38 cellular contexts compared by ENCODE assay signal in the genomic region with DNA sequence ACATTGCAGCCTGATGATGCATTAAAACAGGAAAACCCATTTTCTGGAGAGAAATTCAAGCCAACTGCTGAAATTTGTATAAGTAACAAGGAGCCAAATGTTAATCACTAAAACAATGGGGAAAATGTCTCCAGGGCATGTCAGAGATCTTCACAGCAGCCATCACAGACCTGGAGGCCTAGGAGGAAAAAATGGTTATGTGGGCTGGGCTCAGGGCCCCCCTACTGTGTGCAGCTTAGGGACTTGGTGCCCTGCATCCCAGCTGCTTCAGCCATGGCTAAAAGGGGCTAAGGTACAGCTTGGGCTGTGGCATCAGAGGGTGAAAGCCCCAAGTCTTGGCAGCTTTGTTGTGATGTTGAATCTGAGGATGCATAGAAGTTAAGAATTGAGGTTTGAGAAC.
"Had no signal": no experiment of that assay in that cellular context is flagged by ENCODE, and none has a peak within 500 bp of the region (broad histone marks: within the 10 kb centered on the region; RNA-seq: fewer than 3 reads in every experiment).

No MANE protein-coding gene starts in this region.

- H3K27ac Mint-ChIP-seq: activated CD4-positive, alpha-beta memory T cell treated with anti-CD3 and anti-CD28 coated beads, Interleukin-2, amount 10 ng/mL, durations not matched to agents 7 days and 5 days; activated CD4-positive, alpha-beta T cell treated with anti-CD3 and anti-CD28 coated beads for 36 hours; activated CD4-positive, alpha-beta T cell treated with anti-CD3 and anti-CD28 coated beads, Interleukin-2, amount 10 ng/mL, durations not matched to agents 7 days and 5 days; activated CD8-positive, alpha-beta memory T cell treated with anti-CD3 and anti-CD28 coated beads, Interleukin-2, amount 10 ng/mL, durations not matched to agents 7 days and 5 days; activated CD8-positive, alpha-beta T cell treated with anti-CD3 and anti-CD28 coated beads, Interleukin-2, amount 10 ng/mL, durations not matched to agents 7 days and 5 days; activated naive CD4-positive, alpha-beta T cell treated with anti-CD3 and anti-CD28 coated beads, Interleukin-2, amount 10 ng/mL, durations not matched to agents 7 days and 5 days; activated naive CD4-positive, alpha-beta T cell treated with anti-CD3 and anti-CD28 coated beads, Interleukin-2, amount 50 U/mL, for 24 hours; activated naive CD8-positive, alpha-beta T cell; activated naive CD8-positive, alpha-beta T cell treated with anti-CD3 and anti-CD28 coated beads, Interleukin-2, amount 10 ng/mL, durations not matched to agents 7 days and 5 days; activated naive CD8-positive, alpha-beta T cell treated with anti-CD3 and anti-CD28 coated beads, Interleukin-2, amount 50 U/mL, for 24 hours; activated T-cell treated with anti-CD3 and anti-CD28 coated beads, Interleukin-2, amount 50 U/mL, for 24 hours; activated T-helper 2 cell treated with anti-CD3 and anti-CD28 coated beads, Interferon-gamma antibody, Interleukin-2, Interleukin-4, amounts not matched to agents 10 μg/mL and 5 μg/mL and 100 μg/mL, durations not matched to agents 14 hours and 24 hours and 36 hours; brain; T-helper 1 cell treated with Interleukin-12 subunit alpha and Interleukin-12 subunit beta and Interleukin-4 antibody, amounts not matched to agents 30 μg/mL and 1 μg/mL, for 36 hours; T-helper 2 cell treated with Interferon-gamma antibody and Interleukin-4, amounts not matched to agents 5 μg/mL and 100 μg/mL, for 36 hours had no signal

- H3K4me1 ChIP-seq: ascending aorta had no signal

- H3K4me3 Mint-ChIP-seq: activated CD4-positive, alpha-beta memory T cell treated with anti-CD3 and anti-CD28 coated beads, Interleukin-2, amount 10 ng/mL, durations not matched to agents 7 days and 5 days; activated CD4-positive, alpha-beta T cell treated with anti-CD3 and anti-CD28 coated beads for 36 hours; activated CD4-positive, alpha-beta T cell treated with anti-CD3 and anti-CD28 coated beads, Interleukin-2, amount 10 ng/mL, durations not matched to agents 7 days and 5 days; activated CD8-positive, alpha-beta memory T cell treated with anti-CD3 and anti-CD28 coated beads, Interleukin-2, amount 10 ng/mL, durations not matched to agents 7 days and 5 days; activated CD8-positive, alpha-beta T cell treated with anti-CD3 and anti-CD28 coated beads, Interleukin-2, amount 10 ng/mL, durations not matched to agents 7 days and 5 days; activated naive CD4-positive, alpha-beta T cell treated with anti-CD3 and anti-CD28 coated beads, Interleukin-2, amount 10 ng/mL, durations not matched to agents 7 days and 5 days; activated naive CD4-positive, alpha-beta T cell treated with anti-CD3 and anti-CD28 coated beads, Interleukin-2, amount 50 U/mL, for 24 hours; activated naive CD8-positive, alpha-beta T cell; activated naive CD8-positive, alpha-beta T cell treated with anti-CD3 and anti-CD28 coated beads, Interleukin-2, amount 10 ng/mL, durations not matched to agents 7 days and 5 days; activated naive CD8-positive, alpha-beta T cell treated with anti-CD3 and anti-CD28 coated beads, Interleukin-2, amount 50 U/mL, for 24 hours; activated T-cell treated with anti-CD3 and anti-CD28 coated beads, Interleukin-2, amount 50 U/mL, for 24 hours; brain; central memory CD8-positive, alpha-beta T cell; T-helper 1 cell treated with Interleukin-12 subunit alpha and Interleukin-12 subunit beta and Interleukin-4 antibody, amounts not matched to agents 30 μg/mL and 1 μg/mL, for 36 hours; T-helper 2 cell treated with Interferon-gamma antibody and Interleukin-4, amounts not matched to agents 5 μg/mL and 100 μg/mL, for 36 hours had no signal

- H3K27me3 ChIP-seq: ascending aorta, cardiac muscle cell had no signal

- H3K9me3 ChIP-seq: ascending aorta had no signal

- H3K4me3 ChIP-seq: ascending aorta, cardiac muscle cell had no signal

- H3K27me3 Mint-ChIP-seq: activated CD4-positive, alpha-beta memory T cell treated with anti-CD3 and anti-CD28 coated beads, Interleukin-2, amount 10 ng/mL, durations not matched to agents 7 days and 5 days; activated CD4-positive, alpha-beta T cell treated with anti-CD3 and anti-CD28 coated beads for 36 hours; activated CD4-positive, alpha-beta T cell treated with anti-CD3 and anti-CD28 coated beads, Interleukin-2, amount 10 ng/mL, durations not matched to agents 7 days and 5 days; activated CD8-positive, alpha-beta memory T cell treated with anti-CD3 and anti-CD28 coated beads, Interleukin-2, amount 10 ng/mL, durations not matched to agents 7 days and 5 days; activated naive CD4-positive, alpha-beta T cell treated with anti-CD3 and anti-CD28 coated beads, Interleukin-2, amount 10 ng/mL, durations not matched to agents 7 days and 5 days; activated naive CD4-positive, alpha-beta T cell treated with anti-CD3 and anti-CD28 coated beads, Interleukin-2, amount 50 U/mL, for 24 hours; activated naive CD8-positive, alpha-beta T cell; activated naive CD8-positive, alpha-beta T cell treated with anti-CD3 and anti-CD28 coated beads, Interleukin-2, amount 10 ng/mL, durations not matched to agents 7 days and 5 days; activated T-cell treated with anti-CD3 and anti-CD28 coated beads, Interleukin-2, amount 50 U/mL, for 24 hours; central memory CD8-positive, alpha-beta T cell had no signal

- H3K36me3 Mint-ChIP-seq: activated CD8-positive, alpha-beta memory T cell treated with anti-CD3 and anti-CD28 coated beads, Interleukin-2, amount 10 ng/mL, durations not matched to agents 7 days and 5 days; activated naive CD4-positive, alpha-beta T cell treated with anti-CD3 and anti-CD28 coated beads, Interleukin-2, amount 10 ng/mL, durations not matched to agents 7 days and 5 days; activated naive CD4-positive, alpha-beta T cell treated with anti-CD3 and anti-CD28 coated beads, Interleukin-2, amount 50 U/mL, for 24 hours; activated naive CD8-positive, alpha-beta T cell; activated naive CD8-positive, alpha-beta T cell treated with anti-CD3 and anti-CD28 coated beads, Interleukin-2, amount 10 ng/mL, durations not matched to agents 7 days and 5 days; brain had no signal

- H3K36me3 ChIP-seq: ascending aorta, cardiac muscle cell had no signal

- H3K4me1 Mint-ChIP-seq: activated CD4-positive, alpha-beta memory T cell treated with anti-CD3 and anti-CD28 coated beads, Interleukin-2, amount 10 ng/mL, durations not matched to agents 7 days and 5 days; activated CD4-positive, alpha-beta T cell treated with anti-CD3 and anti-CD28 coated beads for 36 hours; activated CD4-positive, alpha-beta T cell treated with anti-CD3 and anti-CD28 coated beads, Interleukin-2, amount 10 ng/mL, durations not matched to agents 7 days and 5 days; activated CD8-positive, alpha-beta memory T cell treated with anti-CD3 and anti-CD28 coated beads, Interleukin-2, amount 10 ng/mL, durations not matched to agents 7 days and 5 days; activated naive CD4-positive, alpha-beta T cell treated with anti-CD3 and anti-CD28 coated beads, Interleukin-2, amount 10 ng/mL, durations not matched to agents 7 days and 5 days; activated naive CD4-positive, alpha-beta T cell treated with anti-CD3 and anti-CD28 coated beads, Interleukin-2, amount 50 U/mL, for 24 hours; activated naive CD8-positive, alpha-beta T cell treated with anti-CD3 and anti-CD28 coated beads, Interleukin-2, amount 10 ng/mL, durations not matched to agents 7 days and 5 days; activated naive CD8-positive, alpha-beta T cell treated with anti-CD3 and anti-CD28 coated beads, Interleukin-2, amount 50 U/mL, for 24 hours; brain; central memory CD8-positive, alpha-beta T cell had no signal

- FAIRE-seq: TTC549 had no signal

- H3K27ac ChIP-seq: ascending aorta, cardiac muscle cell, VCaP had no signal

- DNase-seq: activated CD4-positive, alpha-beta memory T cell treated with anti-CD3 and anti-CD28 coated beads, Interleukin-2, amount 10 ng/mL, durations not matched to agents 7 days and 5 days; activated CD4-positive, alpha-beta T cell treated with anti-CD3 and anti-CD28 coated beads for 1 hour; activated CD4-positive, alpha-beta T cell treated with anti-CD3 and anti-CD28 coated beads for 36 hours; activated CD4-positive, alpha-beta T cell treated with anti-CD3 and anti-CD28 coated beads for 48 hours; activated CD4-positive, alpha-beta T cell treated with anti-CD3 and anti-CD28 coated beads, Interleukin-2, amount 10 ng/mL, durations not matched to agents 7 days and 5 days; activated CD4-positive, alpha-beta T cell treated with anti-CD3 and anti-CD28 coated beads, Interleukin-2, amount 50 U/mL, for 48 hours; activated CD4-positive, CD25-positive, alpha-beta regulatory T cell; activated CD8-positive, alpha-beta memory T cell treated with anti-CD3 and anti-CD28 coated beads for 24 hours; activated CD8-positive, alpha-beta memory T cell treated with anti-CD3 and anti-CD28 coated beads, Interleukin-2, amount 10 ng/mL, durations not matched to agents 7 days and 5 days; activated CD8-positive, alpha-beta memory T cell treated with anti-CD3 and anti-CD28 coated beads, Interleukin-2, amount 50 U/mL, for 48 hours; activated CD8-positive, alpha-beta T cell treated with anti-CD3 and anti-CD28 coated beads, Interleukin-2, amount 10 ng/mL, durations not matched to agents 7 days and 5 days; activated effector memory CD4-positive, alpha-beta T cell treated with Interleukin-2 at 50 U/mL for 16 hours; activated gamma-delta T cell; activated naive CD4-positive, alpha-beta T cell treated with anti-CD3 and anti-CD28 coated beads, Interleukin-2, amount 10 ng/mL, durations not matched to agents 7 days and 5 days; activated naive CD4-positive, alpha-beta T cell treated with Interleukin-2 at 50 U/mL for 16 hours; activated naive CD8-positive, alpha-beta T cell treated with anti-CD3 and anti-CD28 coated beads, Interleukin-2, amount 10 ng/mL, durations not matched to agents 7 days and 5 days; activated naive CD8-positive, alpha-beta T cell treated with anti-CD3 and anti-CD28 coated beads, Interleukin-2, amount 50 U/mL, for 24 hours; activated T-cell treated with anti-CD3 and anti-CD28 coated beads, Interleukin-2, amount 50 U/mL, for 24 hours; activated T-cell treated with anti-CD3 and anti-CD28 coated beads, Interleukin-2, amount 50 U/mL, for 48 hours; amygdala; anterior cingulate cortex; caudate nucleus; cerebellar nuclear complex; T-helper 1 cell; T-helper 2 cell; T-helper 9 cell had no signal

- ATAC-seq: activated CD4-positive, alpha-beta T cell treated with anti-CD3 and anti-CD28 coated beads for 36 hours; activated CD4-positive, CD25-positive, alpha-beta regulatory T cell treated with anti-CD3 and anti-CD28 coated beads, Interleukin-2, amount 50 U/mL, for 24 hours; activated CD8-positive, alpha-beta memory T cell treated with anti-CD3 and anti-CD28 coated beads, Interleukin-2, amount 10 ng/mL, durations not matched to agents 7 days and 5 days; activated CD8-positive, alpha-beta T cell treated with anti-CD3 and anti-CD28 coated beads, Interleukin-2, amount 10 ng/mL, durations not matched to agents 7 days and 5 days; activated naive CD8-positive, alpha-beta T cell treated with anti-CD3 and anti-CD28 coated beads, Interleukin-2, amount 50 U/mL, for 24 hours had no signal
